ENCODE assay signal across 16 cellular contexts in genomic region chr10:77274046-77274795, GRCh38.
A peak's percentile ranks its signal among the peaks of the same experiment; 100 is the strongest.
DNase-seq lines count a peak whose midpoint lies in the region; ATAC-seq and TF ChIP-seq lines count a peak whose summit lies in the region.
"Had no signal": no experiment of that assay in that cellular context is flagged by ENCODE, and none has a peak within 500 bp of the region (broad histone marks: within the 10 kb centered on the region; RNA-seq: fewer than 3 reads in every experiment).

No MANE protein-coding gene starts in this region.

- in situ Hi-C loops in GM13976 (cut with MboI; ENCODE audit: low sequenced_read_pairs, unreplicated experiment) = no loop called here

- no peak overlapping the region for H3K27ac ChIP-seq in GM23338 (ENCODE audit: low read depth)
- H3K27ac ChIP-seq: lower lobe of right lung had no signal

- H3K4me3 Mint-ChIP-seq in GM23338 = no peak overlapping the region
- H3K4me3 Mint-ChIP-seq: activated CD4-positive, alpha-beta memory T cell treated with anti-CD3 and anti-CD28 coated beads, Interleukin-2, amount 10 ng/mL, durations not matched to agents 7 days and 5 days had no signal

- H3K4me3 ChIP-seq in foreskin fibroblast (ENCODE audit: low read depth in 1 of 2, low read length in 2 of 2) (no peak overlapping the region), GM23338 (no peak overlapping the region)
- H3K4me3 ChIP-seq: lower lobe of right lung had no signal

- H3K27me3 ChIP-seq in GM23338 (ENCODE audit: insufficient read depth) = no peaks in the 10 kb centered on the region

- H3F3A ChIP-seq in GM23338 (replicated peaks; ENCODE audit: low read depth) = no peaks in the 10 kb centered on the region

- H3K9me3 Mint-ChIP-seq in GM23338 = peaks cover 2% of the 10 kb centered on the region; the same call in 2 of the 3 replicates
- H3K9me3 Mint-ChIP-seq: activated CD4-positive, alpha-beta memory T cell treated with anti-CD3 and anti-CD28 coated beads, Interleukin-2, amount 10 ng/mL, durations not matched to agents 7 days and 5 days had no signal

- H3K27me3 Mint-ChIP-seq in GM23338 (ENCODE audit: insufficient read depth, low read depth, poor library complexity) = peaks cover 6% of the 10 kb centered on the region
- H3K27me3 Mint-ChIP-seq: activated CD4-positive, alpha-beta memory T cell treated with anti-CD3 and anti-CD28 coated beads, Interleukin-2, amount 10 ng/mL, durations not matched to agents 7 days and 5 days had no signal

- H3K4me2 ChIP-seq in GM23338 = no peak overlapping the region

- H4K20me1 ChIP-seq in GM23338 (replicated peaks; ENCODE audit: insufficient read depth) = no peaks in the 10 kb centered on the region; the same call in 1 of the 2 replicates

- DNase-seq in ELR (ENCODE audit: low read depth) (peak; percentile 93), RPMI7951 (ENCODE audit: low read depth) (peak; percentile 90), foreskin fibroblast (peak; percentile 68 to 79), renal cortical epithelial cell (ENCODE audit: low read depth) (peak; percentile 90), AG08395 (ENCODE audit: low spot score) (no peak), GM13976 (ENCODE audit: low spot score) (no peak), GM23338 (ENCODE audit: low spot score) (no peak)
- DNase-seq: activated CD4-positive, alpha-beta memory T cell treated with anti-CD3 and anti-CD28 coated beads, Interleukin-2, amount 10 ng/mL, durations not matched to agents 7 days and 5 days; activated naive CD4-positive, alpha-beta T cell; dermis blood vessel endothelial cell; head of caudate nucleus; lower lobe of right lung; NCI-H187; posterior cingulate gyrus; stimulated activated naive CD4-positive, alpha-beta T cell treated with Interleukin-2 at 50 U/mL for 16 hours had no signal

- TF ChIP-seq CTCF in foreskin fibroblast (IDR thresholded peaks at IDR 0.05; ENCODE audit: low read depth, low read length) (no peak), GM13976 (IDR thresholded peaks at IDR 0.05; ENCODE audit: borderline replicate concordance, control extremely low read depth, extremely low read depth, insufficient read depth, missing control alignments) (no peak), GM23338 (conservative IDR thresholded peaks at IDR 0.05; ENCODE audit: low read depth in 2 of 2) (no peak)

- no peak for ATAC-seq in GM18909 (IDR thresholded peaks at IDR 0.05; ENCODE audit: poor library complexity, unreplicated experiment)
- no peak; the same call in 2 of the 3 replicates for ATAC-seq in GM23338
- ATAC-seq: lower lobe of right lung had no signal

- no peaks in the 10 kb centered on the region for H3K4me1 ChIP-seq in GM23338 (ENCODE audit: insufficient read depth)
- H3K4me1 ChIP-seq: lower lobe of right lung had no signal

- peaks cover 15% of the 10 kb centered on the region; the same call in 1 of the 2 replicates for H3K9me2 ChIP-seq in GM23338 (ENCODE audit: insufficient read depth)

- H3K79me2 ChIP-seq in GM23338 (replicated peaks; ENCODE audit: insufficient read depth) = no peaks in the 10 kb centered on the region

- no peak overlapping the region for H2AFZ ChIP-seq in GM23338

- H3K4me1 Mint-ChIP-seq in GM23338 = peaks cover 10% of the 10 kb centered on the region; the same call in 2 of the 3 replicates
- H3K4me1 Mint-ChIP-seq: activated CD4-positive, alpha-beta memory T cell treated with anti-CD3 and anti-CD28 coated beads, Interleukin-2, amount 10 ng/mL, durations not matched to agents 7 days and 5 days had no signal

- H3K36me3 ChIP-seq in GM23338 (ENCODE audit: insufficient read depth) = no peaks in the 10 kb centered on the region
- H3K36me3 ChIP-seq: lower lobe of right lung had no signal

- no peaks in the 10 kb centered on the region for H3K36me3 Mint-ChIP-seq in GM23338 (ENCODE audit: low read depth)

- H3K27ac Mint-ChIP-seq in GM23338 = no peak overlapping the region
- H3K27ac Mint-ChIP-seq: activated CD4-positive, alpha-beta memory T cell treated with anti-CD3 and anti-CD28 coated beads, Interleukin-2, amount 10 ng/mL, durations not matched to agents 7 days and 5 days had no signal

TF ChIP-seq in GM23338, 12 proteins besides CTCF, POLR2A, EP300 and RAD21:
- TF ChIP-seq JUNB (IDR thresholded peaks at IDR 0.05; ENCODE audit: unreplicated experiment) = no peak
- no peak for TF ChIP-seq ZNF331 (CRISPR knock-in tag; IDR thresholded peaks at IDR 0.05; ENCODE audit: low read depth)
- TF ChIP-seq REST (IDR thresholded peaks at IDR 0.05; ENCODE audit: unreplicated experiment) = no peak
- TF ChIP-seq EZH2 (IDR thresholded peaks at IDR 0.05; ENCODE audit: low read depth, unreplicated experiment) = no peak
- no peak for TF ChIP-seq CREB1 (CRISPR knock-in tag; IDR thresholded peaks at IDR 0.05; ENCODE audit: low read depth)

Comparison
In these comparisons a context has a peak if more than half of its experiments do, and no peak if none do; other contexts are left out.
1. DNase-seq: peak in ELR (single experiment), RPMI7951 (single experiment), foreskin fibroblast (2 of 2) and renal cortical epithelial cell (single experiment); none in AG08395 (single experiment), GM13976 (single experiment) and GM23338 (single experiment).